In genomic region chr4:4327652-4328121, GRCh38 we compare ENCODE assay signal across 7 cellular contexts. TPM values are rescaled to one million over a fixed set of nuclear protein-coding genes. Genes with fewer than 3 reads are reported as not detected.
A peak's percentile ranks its signal among the peaks of the same experiment; 100 is the strongest.
DNase-seq lines count a peak whose midpoint lies in the region; ATAC-seq and TF ChIP-seq lines count a peak whose summit lies in the region.

No MANE protein-coding gene starts in this region.

- DNase-seq in SK-N-DZ (ENCODE audit: low spot score), result peak; percentile 31
- DNase-seq in cardiac septum (ENCODE audit: low spot score), result peak; percentile 62
- no peak for DNase-seq in retinal pigment epithelial cell (ENCODE audit: low read depth)
- no peak for DNase-seq in effector CD8-positive, alpha-beta T cell (lab: John Stamatoyannopoulos, UW)

- H3K4me3 ChIP-seq in retinal pigment epithelial cell (ENCODE audit: low read length), result no peak overlapping the region

- TF ChIP-seq CTCF in GM12873 (IDR thresholded peaks at IDR 0.05; ENCODE audit: insufficient read depth, low read depth, low read length, missing control alignments) (peak; percentile 36), retinal pigment epithelial cell (conservative IDR thresholded peaks at IDR 0.05; ENCODE audit: low read depth, low read length) (peak; percentile 63)

- intact Hi-C loops in cardiac septum (cut with DNase I), result no loop called here

- ATAC-seq in GM19395 (IDR thresholded peaks at IDR 0.05; ENCODE audit: unreplicated experiment), result no peak
- ATAC-seq in HG02642 (IDR thresholded peaks at IDR 0.05; ENCODE audit: poor library complexity, unreplicated experiment), result no peak

RNA-seq across cellular contexts. Expression of gene ZBTB49, which starts 37.6 kb away (rescaled TPM):
- polyA plus RNA-seq in SK-N-DZ (2014; cell fraction: cytosol; rRNA removed), result 2.9 and 14.0 TPM in 2 replicates
- polyA plus RNA-seq in SK-N-DZ (2014; cell fraction: nucleus; rRNA removed), result 5.2 and 5.8 TPM in 2 replicates
- total RNA-seq in cardiac septum, result 7.7 TPM

RNA-seq across cellular contexts. Expression of gene LYAR, which starts 37.7 kb away (rescaled TPM):
- polyA plus RNA-seq in SK-N-DZ (2014; cell fraction: cytosol; rRNA removed), result 28.7 and 32.0 TPM in 2 replicates
- polyA plus RNA-seq in SK-N-DZ (2014; cell fraction: nucleus; rRNA removed), result 14.4 and 29.7 TPM in 2 replicates
- 21.2 TPM for total RNA-seq in cardiac septum

RNA-seq across cellular contexts. Expression of gene NSG1, which starts 59.2 kb away (rescaled TPM):
- 64.8 and 69.7 TPM in 2 replicates for polyA plus RNA-seq in SK-N-DZ (2014; cell fraction: cytosol; rRNA removed)
- polyA plus RNA-seq in SK-N-DZ (2014; cell fraction: nucleus; rRNA removed), result 33.7 and 37.8 TPM in 2 replicates
- total RNA-seq in cardiac septum, result 2.6 TPM

Comparison
In these comparisons a context has a peak if more than half of its experiments do, and no peak if none do; other contexts are left out.
1. DNase-seq: peak in SK-N-DZ (single experiment) and cardiac septum (single experiment); none in retinal pigment epithelial cell (single experiment) and effector CD8-positive, alpha-beta T cell (single experiment).